ENCODE assay signal across 25 cellular contexts in the genomic region with DNA sequence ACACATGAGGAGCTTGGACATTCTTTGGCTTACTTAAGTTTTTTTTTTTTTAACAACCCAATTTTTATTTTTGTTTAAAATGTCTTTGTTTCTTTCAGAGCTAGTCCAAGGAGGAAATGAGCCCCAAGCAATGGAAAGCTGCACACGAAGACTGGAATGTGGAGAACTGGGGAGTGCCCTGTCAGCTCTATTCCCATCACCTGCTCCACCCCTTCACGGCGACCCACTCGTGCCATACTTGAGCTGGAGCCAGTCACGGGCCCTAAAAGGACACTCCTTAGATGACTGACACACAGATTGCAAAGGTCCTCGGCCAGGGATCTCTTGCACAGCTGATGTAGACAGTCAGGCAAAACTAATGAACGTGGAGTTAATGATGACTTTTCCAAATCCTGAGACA. TPM values are rescaled to one million over a fixed set of nuclear protein-coding genes. Genes with fewer than 3 reads are reported as not detected.
"Had no signal": no experiment of that assay in that cellular context is flagged by ENCODE, and none has a peak within 500 bp of the region (broad histone marks: within the 10 kb centered on the region; RNA-seq: fewer than 3 reads in every experiment).

No MANE protein-coding gene starts in this region.

- H3K4me1 ChIP-seq: breast epithelium, prostate gland, right lobe of liver, vagina had no signal

- H3K27ac ChIP-seq: breast epithelium, epithelial cell of prostate, hepatocyte, prostate gland, right lobe of liver, vagina had no signal

- ATAC-seq: activated T-cell treated with anti-CD3 and anti-CD28 coated beads, Interleukin-2, amount 50 U/mL, for 4 hours; mucosa of descending colon; naive thymus-derived CD4-positive, alpha-beta T cell; right lobe of liver; stimulated activated naive B cell treated with anti-CD40 and anti-IgM and Interleukin-4, amounts not matched to agents 10 μg/mL and 1 μg/mL and 100 μg/mL, for 72 hours had no signal

- H3K9me3 ChIP-seq: breast epithelium, mucosa of descending colon, prostate gland, right lobe of liver, vagina had no signal

- DNase-seq: activated B cell treated with CpG ODN at 0.5 μM for 24 hours; activated CD4-positive, alpha-beta T cell treated with anti-CD3 and anti-CD28 coated beads for 4 hours; activated CD4-positive, alpha-beta T cell treated with anti-CD3 and anti-CD28 coated beads, Interleukin-2, amount 50 U/mL, for 48 hours; activated CD8-positive, alpha-beta memory T cell treated with anti-CD3 and anti-CD28 coated beads, Interleukin-2, amount 50 U/mL, for 48 hours; activated naive CD4-positive, alpha-beta T cell treated with anti-CD3 and anti-CD28 coated beads for 36 hours; activated naive CD8-positive, alpha-beta T cell treated with anti-CD3 and anti-CD28 coated beads, Interleukin-2, amount 10 ng/mL, durations not matched to agents 7 days and 5 days; activated T-cell treated with anti-CD3 and anti-CD28 coated beads, Interleukin-2, amount 50 U/mL, for 4 hours; amniotic stem cell; cerebellar nuclear complex; immature natural killer cell; mesendoderm; mucosa of descending colon; naive thymus-derived CD4-positive, alpha-beta T cell; right lobe of liver; small intestine; stimulated activated CD4-positive, alpha-beta T cell treated with anti-CD3 and anti-CD28 coated beads, Interleukin-15, amount 100 ng/mL, for 24 hours; stimulated activated naive B cell treated with anti-CD40 and anti-IgM and Interleukin-4, amounts not matched to agents 10 μg/mL and 1 μg/mL and 100 μg/mL, for 72 hours had no signal

- H3K27me3 ChIP-seq: breast epithelium, hepatocyte, right lobe of liver, vagina had no signal

- H3K4me3 ChIP-seq: breast epithelium, hepatocyte, mucosa of descending colon, prostate gland, right lobe of liver, vagina had no signal

- H3K36me3 ChIP-seq: breast epithelium, prostate gland, vagina had no signal

RNA-seq across cellular contexts. Expression of gene SLC25A18, which starts 10.6 kb away (rescaled TPM):
- total RNA-seq: activated CD8-positive, alpha-beta memory T cell treated with anti-CD3 and anti-CD28 coated beads for 36 hours; activated naive CD4-positive, alpha-beta T cell treated with anti-CD3 and anti-CD28 coated beads for 36 hours; activated naive CD8-positive, alpha-beta T cell treated with anti-CD3 and anti-CD28 coated beads, Interleukin-2, amount 10 ng/mL, durations not matched to agents 7 days and 5 days; activated T-cell treated with anti-CD3 and anti-CD28 coated beads, Interleukin-2, amount 50 U/mL, for 4 hours; activated T-helper 2 cell treated with anti-CD3 and anti-CD28 coated beads, Interferon-gamma antibody, Interleukin-2, Interleukin-4, amounts not matched to agents 10 μg/mL and 5 μg/mL and 100 μg/mL, durations not matched to agents 14 hours and 24 hours and 36 hours; naive thymus-derived CD4-positive, alpha-beta T cell; osteoblast had no signal
